19 cellular contexts compared by ENCODE assay signal in genomic region chr11:93984205-93984586, GRCh38. TPM values are rescaled to one million over a fixed set of nuclear protein-coding genes. Genes with fewer than 3 reads are reported as not detected.
"Had no signal": no experiment of that assay in that cellular context is flagged by ENCODE, and none has a peak within 500 bp of the region (broad histone marks: within the 10 kb centered on the region; RNA-seq: fewer than 3 reads in every experiment).

No MANE protein-coding gene starts in this region.

- DNase-seq: activated CD4-positive, alpha-beta T cell treated with anti-CD3 and anti-CD28 coated beads, Interleukin-2, amount 10 ng/mL, durations not matched to agents 7 days and 5 days; activated naive CD4-positive, alpha-beta T cell; activated naive CD8-positive, alpha-beta T cell treated with anti-CD3 and anti-CD28 coated beads, Interleukin-2, amount 10 ng/mL, durations not matched to agents 7 days and 5 days; activated T-cell treated with anti-CD3 and anti-CD28 coated beads for 4 hours; naive B cell; pancreas; sigmoid colon; stimulated activated CD4-positive, alpha-beta T cell treated with anti-CD3 and anti-CD28 coated beads, Interleukin-1b, Interleukin-23, amount 100 ng/mL, for 48 hours; stomach; SW 1271; upper lobe of right lung had no signal

- H3K9me3 ChIP-seq: ascending aorta, pancreas, sigmoid colon, thoracic aorta, upper lobe of right lung had no signal

- H3K36me3 Mint-ChIP-seq: activated naive CD8-positive, alpha-beta T cell treated with anti-CD3 and anti-CD28 coated beads, Interleukin-2, amount 10 ng/mL, durations not matched to agents 7 days and 5 days had no signal

- H3K27me3 ChIP-seq: ascending aorta, pancreas, sigmoid colon, stomach, upper lobe of right lung had no signal

- H3K36me3 ChIP-seq: ascending aorta, pancreas, sigmoid colon, stomach, thoracic aorta, upper lobe of right lung had no signal

- H3K4me3 Mint-ChIP-seq: activated CD4-positive, alpha-beta T cell treated with anti-CD3 and anti-CD28 coated beads, Interleukin-2, amount 10 ng/mL, durations not matched to agents 7 days and 5 days; activated naive CD8-positive, alpha-beta T cell treated with anti-CD3 and anti-CD28 coated beads, Interleukin-2, amount 10 ng/mL, durations not matched to agents 7 days and 5 days; naive B cell; T-helper 2 cell treated with Interferon-gamma antibody and Interleukin-4, amounts not matched to agents 5 μg/mL and 100 μg/mL, for 36 hours had no signal

- H3K27ac ChIP-seq: ascending aorta, pancreas, sigmoid colon, stomach, thoracic aorta, upper lobe of right lung had no signal

- H3K4me3 ChIP-seq: ascending aorta, pancreas, sigmoid colon, stomach, thoracic aorta, upper lobe of right lung had no signal

- ATAC-seq: left lobe of liver, pancreas, upper lobe of right lung had no signal

- H3K27ac Mint-ChIP-seq: activated CD4-positive, alpha-beta T cell treated with anti-CD3 and anti-CD28 coated beads, Interleukin-2, amount 10 ng/mL, durations not matched to agents 7 days and 5 days; activated naive CD8-positive, alpha-beta T cell treated with anti-CD3 and anti-CD28 coated beads, Interleukin-2, amount 10 ng/mL, durations not matched to agents 7 days and 5 days; naive B cell; T-helper 2 cell treated with Interferon-gamma antibody and Interleukin-4, amounts not matched to agents 5 μg/mL and 100 μg/mL, for 36 hours had no signal

- H3K4me1 Mint-ChIP-seq: activated CD4-positive, alpha-beta T cell treated with anti-CD3 and anti-CD28 coated beads, Interleukin-2, amount 10 ng/mL, durations not matched to agents 7 days and 5 days; activated naive CD8-positive, alpha-beta T cell treated with anti-CD3 and anti-CD28 coated beads, Interleukin-2, amount 10 ng/mL, durations not matched to agents 7 days and 5 days; naive B cell had no signal

- H3K9me3 Mint-ChIP-seq: activated CD4-positive, alpha-beta T cell treated with anti-CD3 and anti-CD28 coated beads, Interleukin-2, amount 10 ng/mL, durations not matched to agents 7 days and 5 days; activated naive CD8-positive, alpha-beta T cell treated with anti-CD3 and anti-CD28 coated beads, Interleukin-2, amount 10 ng/mL, durations not matched to agents 7 days and 5 days; T-helper 2 cell treated with Interferon-gamma antibody and Interleukin-4, amounts not matched to agents 5 μg/mL and 100 μg/mL, for 36 hours had no signal

- H3K4me1 ChIP-seq: ascending aorta, sigmoid colon, upper lobe of right lung had no signal

RNA-seq across cellular contexts. Expression of gene HEPHL1, which starts 37.0 kb away (rescaled TPM):
- total RNA-seq: activated CD4-positive, alpha-beta T cell treated with anti-CD3 and anti-CD28 coated beads, Interleukin-2, amount 10 ng/mL, durations not matched to agents 7 days and 5 days; activated CD8-positive, alpha-beta memory T cell treated with anti-CD3 and anti-CD28 coated beads for 36 hours; activated naive CD8-positive, alpha-beta T cell treated with anti-CD3 and anti-CD28 coated beads, Interleukin-2, amount 10 ng/mL, durations not matched to agents 7 days and 5 days; ascending aorta; chondrocyte; dermis microvascular lymphatic vessel endothelial cell; left lobe of liver; lung microvascular endothelial cell; pancreas; sigmoid colon; stomach; thoracic aorta; upper lobe of right lung had no signal
- polyA plus RNA-seq: pancreas, sigmoid colon had no signal
